Comparison of ENCODE assay signal across 1 cellular context in genomic region chr14:104830781-104831180, GRCh38.
TF ChIP-seq lines count a peak whose summit lies in the region.

No MANE protein-coding gene starts in this region.

TF ChIP-seq in H1, 55 proteins besides CTCF, POLR2A, EP300 and RAD21:
- TF ChIP-seq CHD2 (IDR thresholded peaks at IDR 0.05; ENCODE audit: low read length) (no peak), JUND (IDR thresholded peaks at IDR 0.05; ENCODE audit: low read length) (no peak), MAX (IDR thresholded peaks at IDR 0.05) (no peak), SAP30 (IDR thresholded peaks at IDR 0.05; ENCODE audit: insufficient read depth, insufficient replicate concordance, low read length) (no peak), SUZ12 (IDR thresholded peaks at IDR 0.05; ENCODE audit: low read length) (no peak), SIN3A (conservative IDR thresholded peaks at IDR 0.05 in 1 of 2, IDR thresholded peaks at IDR 0.05 in 1 of 2; ENCODE audit: low read depth in 1 of 2, low read length in 2 of 2) (no peak), ZNF274 (IDR thresholded peaks at IDR 0.05; ENCODE audit: borderline replicate concordance, extremely low read depth, low read length) (no peak), NANOG (IDR thresholded peaks at IDR 0.05; ENCODE audit: insufficient read depth, low read depth, low read length, poor library complexity, severe bottlenecking) (no peak), CREB1 (IDR thresholded peaks at IDR 0.05) (no peak), KDM1A (IDR thresholded peaks at IDR 0.05; ENCODE audit: borderline replicate concordance, low read length) (no peak), CBX5 (IDR thresholded peaks at IDR 0.05; ENCODE audit: low read depth, low read length) (no peak)
- TF ChIP-seq, protein P1, sequence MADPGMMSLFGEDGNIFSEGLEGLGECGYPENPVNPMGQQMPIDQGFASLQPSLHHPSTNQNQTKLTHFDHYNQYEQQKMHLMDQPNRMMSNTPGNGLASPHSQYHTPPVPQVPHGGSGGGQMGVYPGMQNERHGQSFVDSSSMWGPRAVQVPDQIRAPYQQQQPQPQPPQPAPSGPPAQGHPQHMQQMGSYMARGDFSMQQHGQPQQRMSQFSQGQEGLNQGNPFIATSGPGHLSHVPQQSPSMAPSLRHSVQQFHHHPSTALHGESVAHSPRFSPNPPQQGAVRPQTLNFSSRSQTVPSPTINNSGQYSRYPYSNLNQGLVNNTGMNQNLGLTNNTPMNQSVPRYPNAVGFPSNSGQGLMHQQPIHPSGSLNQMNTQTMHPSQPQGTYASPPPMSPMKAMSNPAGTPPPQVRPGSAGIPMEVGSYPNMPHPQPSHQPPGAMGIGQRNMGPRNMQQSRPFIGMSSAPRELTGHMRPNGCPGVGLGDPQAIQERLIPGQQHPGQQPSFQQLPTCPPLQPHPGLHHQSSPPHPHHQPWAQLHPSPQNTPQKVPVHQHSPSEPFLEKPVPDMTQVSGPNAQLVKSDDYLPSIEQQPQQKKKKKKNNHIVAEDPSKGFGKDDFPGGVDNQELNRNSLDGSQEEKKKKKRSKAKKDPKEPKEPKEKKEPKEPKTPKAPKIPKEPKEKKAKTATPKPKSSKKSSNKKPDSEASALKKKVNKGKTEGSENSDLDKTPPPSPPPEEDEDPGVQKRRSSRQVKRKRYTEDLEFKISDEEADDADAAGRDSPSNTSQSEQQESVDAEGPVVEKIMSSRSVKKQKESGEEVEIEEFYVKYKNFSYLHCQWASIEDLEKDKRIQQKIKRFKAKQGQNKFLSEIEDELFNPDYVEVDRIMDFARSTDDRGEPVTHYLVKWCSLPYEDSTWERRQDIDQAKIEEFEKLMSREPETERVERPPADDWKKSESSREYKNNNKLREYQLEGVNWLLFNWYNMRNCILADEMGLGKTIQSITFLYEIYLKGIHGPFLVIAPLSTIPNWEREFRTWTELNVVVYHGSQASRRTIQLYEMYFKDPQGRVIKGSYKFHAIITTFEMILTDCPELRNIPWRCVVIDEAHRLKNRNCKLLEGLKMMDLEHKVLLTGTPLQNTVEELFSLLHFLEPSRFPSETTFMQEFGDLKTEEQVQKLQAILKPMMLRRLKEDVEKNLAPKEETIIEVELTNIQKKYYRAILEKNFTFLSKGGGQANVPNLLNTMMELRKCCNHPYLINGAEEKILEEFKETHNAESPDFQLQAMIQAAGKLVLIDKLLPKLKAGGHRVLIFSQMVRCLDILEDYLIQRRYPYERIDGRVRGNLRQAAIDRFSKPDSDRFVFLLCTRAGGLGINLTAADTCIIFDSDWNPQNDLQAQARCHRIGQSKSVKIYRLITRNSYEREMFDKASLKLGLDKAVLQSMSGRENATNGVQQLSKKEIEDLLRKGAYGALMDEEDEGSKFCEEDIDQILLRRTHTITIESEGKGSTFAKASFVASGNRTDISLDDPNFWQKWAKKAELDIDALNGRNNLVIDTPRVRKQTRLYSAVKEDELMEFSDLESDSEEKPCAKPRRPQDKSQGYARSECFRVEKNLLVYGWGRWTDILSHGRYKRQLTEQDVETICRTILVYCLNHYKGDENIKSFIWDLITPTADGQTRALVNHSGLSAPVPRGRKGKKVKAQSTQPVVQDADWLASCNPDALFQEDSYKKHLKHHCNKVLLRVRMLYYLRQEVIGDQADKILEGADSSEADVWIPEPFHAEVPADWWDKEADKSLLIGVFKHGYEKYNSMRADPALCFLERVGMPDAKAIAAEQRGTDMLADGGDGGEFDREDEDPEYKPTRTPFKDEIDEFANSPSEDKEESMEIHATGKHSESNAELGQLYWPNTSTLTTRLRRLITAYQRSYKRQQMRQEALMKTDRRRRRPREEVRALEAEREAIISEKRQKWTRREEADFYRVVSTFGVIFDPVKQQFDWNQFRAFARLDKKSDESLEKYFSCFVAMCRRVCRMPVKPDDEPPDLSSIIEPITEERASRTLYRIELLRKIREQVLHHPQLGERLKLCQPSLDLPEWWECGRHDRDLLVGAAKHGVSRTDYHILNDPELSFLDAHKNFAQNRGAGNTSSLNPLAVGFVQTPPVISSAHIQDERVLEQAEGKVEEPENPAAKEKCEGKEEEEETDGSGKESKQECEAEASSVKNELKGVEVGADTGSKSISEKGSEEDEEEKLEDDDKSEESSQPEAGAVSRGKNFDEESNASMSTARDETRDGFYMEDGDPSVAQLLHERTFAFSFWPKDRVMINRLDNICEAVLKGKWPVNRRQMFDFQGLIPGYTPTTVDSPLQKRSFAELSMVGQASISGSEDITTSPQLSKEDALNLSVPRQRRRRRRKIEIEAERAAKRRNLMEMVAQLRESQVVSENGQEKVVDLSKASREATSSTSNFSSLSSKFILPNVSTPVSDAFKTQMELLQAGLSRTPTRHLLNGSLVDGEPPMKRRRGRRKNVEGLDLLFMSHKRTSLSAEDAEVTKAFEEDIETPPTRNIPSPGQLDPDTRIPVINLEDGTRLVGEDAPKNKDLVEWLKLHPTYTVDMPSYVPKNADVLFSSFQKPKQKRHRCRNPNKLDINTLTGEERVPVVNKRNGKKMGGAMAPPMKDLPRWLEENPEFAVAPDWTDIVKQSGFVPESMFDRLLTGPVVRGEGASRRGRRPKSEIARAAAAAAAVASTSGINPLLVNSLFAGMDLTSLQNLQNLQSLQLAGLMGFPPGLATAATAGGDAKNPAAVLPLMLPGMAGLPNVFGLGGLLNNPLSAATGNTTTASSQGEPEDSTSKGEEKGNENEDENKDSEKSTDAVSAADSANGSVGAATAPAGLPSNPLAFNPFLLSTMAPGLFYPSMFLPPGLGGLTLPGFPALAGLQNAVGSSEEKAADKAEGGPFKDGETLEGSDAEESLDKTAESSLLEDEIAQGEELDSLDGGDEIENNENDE (IDR thresholded peaks at IDR 0.05; ENCODE audit: insufficient replicate concordance, low read length), result no peak
